ENCODE assay signal across 17 cellular contexts in the genomic region with DNA sequence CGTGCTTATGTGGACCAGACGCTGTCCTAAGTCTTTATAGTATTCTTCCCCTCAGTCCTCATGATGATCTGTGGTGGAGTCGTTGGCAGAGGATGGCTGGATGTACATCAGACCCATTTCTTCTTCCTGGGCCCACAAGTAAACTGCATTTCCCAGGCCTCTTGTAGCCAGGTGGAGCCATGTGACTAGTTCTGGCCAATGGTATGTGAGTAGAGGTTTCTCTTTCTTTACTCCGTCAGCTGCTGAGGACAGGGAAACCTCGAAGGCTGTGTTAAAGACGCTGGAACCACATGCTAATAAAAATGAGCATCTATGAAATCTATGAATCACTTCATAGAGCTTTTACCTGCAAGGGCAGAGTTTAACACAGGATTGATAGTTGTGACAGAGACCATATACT. TPM values are rescaled to one million over a fixed set of nuclear protein-coding genes. Genes with fewer than 3 reads are reported as not detected.
DNase-seq lines count a peak whose midpoint lies in the region; TF ChIP-seq lines count a peak whose summit lies in the region.
"Had no signal": no experiment of that assay in that cellular context is flagged by ENCODE, and none has a peak within 500 bp of the region (broad histone marks: within the 10 kb centered on the region; RNA-seq: fewer than 3 reads in every experiment).

No MANE protein-coding gene starts in this region.

- H3K4me1 Mint-ChIP-seq in glutamatergic neuron (ENCODE audit: low read depth, unreplicated experiment), result peaks cover 3% of the 10 kb centered on the region

- H3K27ac Mint-ChIP-seq in glutamatergic neuron (ENCODE audit: unreplicated experiment), result no peak overlapping the region

- TF ChIP-seq CTCF in glutamatergic neuron (IDR thresholded peaks at IDR 0.05; ENCODE audit: partially characterized antibody, unreplicated experiment), result no peak

- no peak overlapping the region for H3K4me3 Mint-ChIP-seq in glutamatergic neuron (ENCODE audit: unreplicated experiment)

- DNase-seq in activated effector memory CD4-positive, alpha-beta T cell treated with anti-CD3 and anti-CD28 coated beads, Interleukin-2, amount 50 U/mL, for 16 hours, result peak; percentile 62
- no peak for DNase-seq in activated effector memory CD4-positive, alpha-beta T cell treated with Interleukin-2 at 50 U/mL for 16 hours
- DNase-seq in HT1080 (ENCODE audit: low read depth) (peak; percentile 31), pons (ENCODE audit: low spot score) (peak; percentile 22), glutamatergic neuron (no peak), NCI-H2081 treated with DMSO at 0.1 percent for 48 hours (lab: John Stamatoyannopoulos, UW) (no peak), amniotic stem cell (lab: John Stamatoyannopoulos, UW) (no peak)
- DNase-seq in central memory CD4-positive, alpha-beta T cell, result peak; percentile 35
- DNase-seq: adrenal gland; cerebellar nuclear complex; foreskin melanocyte; HCEC 1CT; IMR-90; mammary epithelial cell; NCI-H1105; Right ventricle myocardium superior; stimulated activated CD4-positive, alpha-beta T cell treated with anti-CD3 and anti-CD28 coated beads, Interleukin-4, amount 100 ng/mL, for 24 hours had no signal

- no peaks in the 10 kb centered on the region for H3K9me3 Mint-ChIP-seq in glutamatergic neuron (ENCODE audit: unreplicated experiment)

- no peaks in the 10 kb centered on the region for H3K36me3 Mint-ChIP-seq in glutamatergic neuron (ENCODE audit: unreplicated experiment)

- H3K27me3 Mint-ChIP-seq in glutamatergic neuron (ENCODE audit: unreplicated experiment), result peaks cover 5% of the 10 kb centered on the region

RNA-seq across cellular contexts. Expression of a gene that starts 18.7 kb away (rescaled TPM):
- 2.9 and 8.6 TPM in 2 replicates for total RNA-seq in HT1080 (2014; rRNA removed; shearing (Covaris generic))
- 11.2 and 13.4 TPM in 2 replicates for polyA plus RNA-seq in HT1080 (2015; cell fraction: cytosol; rRNA removed)
- polyA plus RNA-seq in HT1080 (2015; cell fraction: nucleus; rRNA removed), result 4.0 and 5.8 TPM in 2 replicates
- 69.8 TPM for total RNA-seq in glutamatergic neuron (ENCODE audit: unreplicated experiment)

RNA-seq across cellular contexts. Expression of a gene that starts 55.7 kb away (rescaled TPM):
- 1.5 and 2.7 TPM in 2 replicates for total RNA-seq in HT1080 (2014; rRNA removed; shearing (Covaris generic))
- 4.6 and 5.3 TPM in 2 replicates for polyA plus RNA-seq in HT1080 (2015; cell fraction: cytosol; rRNA removed)
- polyA plus RNA-seq in HT1080 (2015; cell fraction: nucleus; rRNA removed), result 8.1 and 12.1 TPM in 2 replicates
- 95.7 TPM for total RNA-seq in glutamatergic neuron (ENCODE audit: unreplicated experiment)

Comparison
In these comparisons a context has a peak if more than half of its experiments do, and no peak if none do; other contexts are left out.
1. DNase-seq: peak in activated effector memory CD4-positive, alpha-beta T cell treated with anti-CD3 and anti-CD28 coated beads, Interleukin-2, amount 50 U/mL, for 16 hours (single experiment), HT1080 (single experiment), central memory CD4-positive, alpha-beta T cell (single experiment) and pons (single experiment); none in activated effector memory CD4-positive, alpha-beta T cell treated with Interleukin-2 at 50 U/mL for 16 hours (single experiment), glutamatergic neuron (single experiment), NCI-H2081 treated with DMSO at 0.1 percent for 48 hours (single experiment) and amniotic stem cell (single experiment).
2. RNA of a gene that starts 55.7 kb away (total RNA-seq): 95.7 TPM in glutamatergic neuron (single experiment); 1.5 to 2.7 TPM in HT1080; every median in the first group is over 10 times any median in the second.